ENCODE assay signal across 12 cellular contexts in the genomic region with DNA sequence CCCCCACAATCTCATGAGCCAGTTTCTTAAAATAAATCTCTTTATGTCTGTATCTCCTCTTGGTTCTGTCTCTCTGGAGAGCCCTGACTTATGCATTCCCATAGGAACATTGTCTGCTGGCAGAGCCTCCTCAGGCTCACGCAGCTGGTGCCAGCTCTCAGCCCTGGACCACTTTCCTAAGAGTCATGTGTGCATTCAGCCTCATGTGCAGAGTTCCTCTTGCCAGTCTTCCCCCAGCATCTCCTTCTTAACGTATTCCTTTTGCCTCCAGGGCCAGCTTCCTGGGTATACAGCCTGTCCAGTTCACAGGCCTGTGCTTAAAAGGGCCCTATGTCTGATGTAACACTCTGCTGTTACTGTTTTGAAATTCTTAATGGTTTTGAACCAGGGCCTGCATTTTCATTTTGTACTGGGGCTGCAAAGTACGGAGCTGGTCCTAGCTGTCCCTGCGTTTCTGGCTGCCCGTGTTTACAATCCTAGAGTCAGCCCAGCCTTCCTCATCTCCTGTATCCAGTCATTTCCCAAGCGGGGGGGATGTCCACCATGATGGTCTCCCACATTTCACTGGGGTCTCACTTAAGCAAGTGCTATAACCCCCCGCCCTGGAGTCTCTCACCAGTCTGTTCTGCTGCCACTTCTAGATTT. TPM values are rescaled to one million over a fixed set of nuclear protein-coding genes. Genes with fewer than 3 reads are reported as not detected.
DNase-seq lines count a peak whose midpoint lies in the region; ATAC-seq and TF ChIP-seq lines count a peak whose summit lies in the region.
"Had no signal": no experiment of that assay in that cellular context is flagged by ENCODE, and none has a peak within 500 bp of the region (broad histone marks: within the 10 kb centered on the region; RNA-seq: fewer than 3 reads in every experiment).

No MANE protein-coding gene starts in this region.

- peak overlapping the region; percentile 23 for H3K27ac Mint-ChIP-seq in neural crest cell (ENCODE audit: unreplicated experiment)
- peak overlapping the region in 1 of 7 donors; percentile 49 for H3K27ac Mint-ChIP-seq in CD4-positive, alpha-beta memory T cell
- H3K27ac Mint-ChIP-seq: activated CD4-positive, alpha-beta T cell treated with anti-CD3 and anti-CD28 coated beads, Interleukin-2, amount 10 ng/mL, durations not matched to agents 7 days and 5 days; endodermal cell had no signal

- H3K27me3 ChIP-seq in ascending aorta: no peaks in the 10 kb centered on the region
- H3K27me3 ChIP-seq in vagina: no peaks in the 10 kb centered on the region
- H3K27me3 ChIP-seq in CD4-positive, alpha-beta memory T cell (ENCODE audit: insufficient read depth, low read length): no peaks in the 10 kb centered on the region

- H3K36me3 ChIP-seq in ascending aorta (no peaks in the 10 kb centered on the region), vagina (no peaks in the 10 kb centered on the region)
- no peaks in the 10 kb centered on the region for H3K36me3 ChIP-seq in CD4-positive, alpha-beta memory T cell (ENCODE audit: insufficient read depth, low read length)

- CTCF ChIA-PET in CD4-positive, alpha-beta memory T cell (lab: Charles Lee; ENCODE audit: partially characterized antibody): no interaction called here

- no peak for ATAC-seq in GM21367 (IDR thresholded peaks at IDR 0.05; ENCODE audit: unreplicated experiment)

- intact Hi-C loops in ascending aorta (cut with DNase I) (no loop called here), vagina (cut with DNase I) (no loop called here)
- intact Hi-C loops in CD4-positive, alpha-beta memory T cell (cut with micrococcal nuclease): no loop called here

- no peaks in the 10 kb centered on the region for H3K9me3 Mint-ChIP-seq in neural crest cell
- no peaks in the 10 kb centered on the region for H3K9me3 Mint-ChIP-seq in CD4-positive, alpha-beta memory T cell
- H3K9me3 Mint-ChIP-seq: activated CD4-positive, alpha-beta T cell treated with anti-CD3 and anti-CD28 coated beads, Interleukin-2, amount 10 ng/mL, durations not matched to agents 7 days and 5 days; endodermal cell had no signal

- peaks cover 5% of the 10 kb centered on the region for H3K4me1 Mint-ChIP-seq in neural crest cell
- H3K4me1 Mint-ChIP-seq in CD4-positive, alpha-beta memory T cell: peaks cover 13 to 54% (median 27%) of the 10 kb centered on the region in 4 donors

- H3K27ac ChIP-seq in ascending aorta: peak overlapping the region; percentile 55 to 62
- H3K27ac ChIP-seq in vagina: peak overlapping the region; percentile 54
- H3K27ac ChIP-seq in CD4-positive, alpha-beta memory T cell (ENCODE audit: low read depth, low read length): no peak overlapping the region

- H3K9me3 ChIP-seq in ascending aorta (no peaks in the 10 kb centered on the region), vagina (no peaks in the 10 kb centered on the region)
- no peaks in the 10 kb centered on the region for H3K9me3 ChIP-seq in CD4-positive, alpha-beta memory T cell (ENCODE audit: control insufficient read depth in 1 of 2, low read length in 2 of 2)

- POLR2A ChIA-PET in CD4-positive, alpha-beta memory T cell (lab: Charles Lee; ENCODE audit: partially characterized antibody): no interaction called here

- H3K4me3 ChIP-seq in ascending aorta: no peak overlapping the region
- no peak overlapping the region for H3K4me3 ChIP-seq in vagina
- H3K4me3 ChIP-seq in CD4-positive, alpha-beta memory T cell (ENCODE audit: low read length in 2 of 2): no peak overlapping the region

- peaks cover 5 to 29% of the 10 kb centered on the region in 2 donors for H3K4me1 ChIP-seq in ascending aorta
- peaks cover 38% of the 10 kb centered on the region for H3K4me1 ChIP-seq in vagina
- H3K4me1 ChIP-seq in CD4-positive, alpha-beta memory T cell (ENCODE audit: insufficient read depth, low read length): peaks cover 22% of the 10 kb centered on the region

- DNase-seq in activated CD8-positive, alpha-beta memory T cell treated with anti-CD3 and anti-CD28 coated beads, Interleukin-2, amount 50 U/mL, for 48 hours: peak; percentile 45
- no peak for DNase-seq in activated CD8-positive, alpha-beta memory T cell treated with anti-CD3 and anti-CD28 coated beads, Interleukin-2, amount 50 U/mL, for 4 hours
- no peak for DNase-seq in ascending aorta (ENCODE audit: low spot score in 2 of 2)
- DNase-seq in neural crest cell (ENCODE audit: low read depth, low spot score): no peak
- DNase-seq in vagina (ENCODE audit: extremely low spot score in 2 of 2): peak in 1 of 2 donors; percentile 84
- no peak for DNase-seq in CD4-positive, alpha-beta memory T cell
- DNase-seq in OCI-M1 (lab: John Stamatoyannopoulos, UW): no peak
- DNase-seq: activated CD4-positive, alpha-beta T cell treated with anti-CD3 and anti-CD28 coated beads, Interleukin-2, amount 10 ng/mL, durations not matched to agents 7 days and 5 days; endodermal cell; NCI-H2171 treated with DMSO at 0.1 percent for 48 hours; substantia nigra had no signal

- peaks cover 3% of the 10 kb centered on the region for H3K36me3 Mint-ChIP-seq in neural crest cell (ENCODE audit: low read depth)
- peaks cover 0 to 3% of the 10 kb centered on the region in 2 donors for H3K36me3 Mint-ChIP-seq in CD4-positive, alpha-beta memory T cell

- no peak overlapping the region for H3K4me3 Mint-ChIP-seq in neural crest cell
- no peak overlapping the region for H3K4me3 Mint-ChIP-seq in CD4-positive, alpha-beta memory T cell
- H3K4me3 Mint-ChIP-seq: activated CD4-positive, alpha-beta T cell treated with anti-CD3 and anti-CD28 coated beads, Interleukin-2, amount 10 ng/mL, durations not matched to agents 7 days and 5 days; endodermal cell had no signal

- TF ChIP-seq POLR2A in vagina (IDR thresholded peaks at IDR 0.05): no peak

- TF ChIP-seq CTCF in ascending aorta (IDR thresholded peaks at IDR 0.05): no peak
- TF ChIP-seq CTCF in neural crest cell (conservative IDR thresholded peaks at IDR 0.05): no peak
- no peak for TF ChIP-seq CTCF in vagina (IDR thresholded peaks at IDR 0.05)

- peaks cover 78% of the 10 kb centered on the region for H3K27me3 Mint-ChIP-seq in neural crest cell (ENCODE audit: low read depth)
- H3K27me3 Mint-ChIP-seq in CD4-positive, alpha-beta memory T cell: no peaks in the 10 kb centered on the region

RNA-seq across cellular contexts. Expression of a gene that starts 18.1 kb away (rescaled TPM):
- 7.2 TPM for total RNA-seq in ascending aorta
- 0.80 and 0.84 TPM in 2 replicates for total RNA-seq in neural crest cell
- total RNA-seq in vagina: 14.2 TPM
- total RNA-seq in CD4-positive, alpha-beta memory T cell: 1 to 10 TPM; 2.0 to 2.3 TPM
- under 1 TPM; 0.05 to 0.37 TPM for polyA plus RNA-seq in CD4-positive, alpha-beta memory T cell
